ENCODE assay signal across 22 cellular contexts in genomic region chr11:45023065-45023365, GRCh38.
"Had no signal": no experiment of that assay in that cellular context is flagged by ENCODE, and none has a peak within 500 bp of the region (broad histone marks: within the 10 kb centered on the region; RNA-seq: fewer than 3 reads in every experiment).

No MANE protein-coding gene starts in this region.

- H3K9ac ChIP-seq: parathyroid adenoma had no signal

- H3K4me3 ChIP-seq: cardiac muscle cell, right lobe of liver, thoracic aorta, upper lobe of left lung had no signal

- H3K9me3 Mint-ChIP-seq: activated naive CD8-positive, alpha-beta T cell treated with anti-CD3 and anti-CD28 coated beads, Interleukin-2, amount 10 ng/mL, durations not matched to agents 7 days and 5 days; activated T-cell treated with anti-CD3 and anti-CD28 coated beads, Interleukin-2, amount 50 U/mL, for 4 hours; activated T-helper 2 cell treated with anti-CD3 and anti-CD28 coated beads, Interferon-gamma antibody, Interleukin-2, Interleukin-4, amounts not matched to agents 10 μg/mL and 5 μg/mL and 100 μg/mL, durations not matched to agents 14 hours and 24 hours and 36 hours; natural killer cell treated with Interleukin-12 subunit alpha and Interleukin-12 subunit beta and Interleukin-15 and Interleukin-18, amount 100 ng/mL, for 72 hours had no signal

- ATAC-seq: activated T-cell treated with anti-CD3 and anti-CD28 coated beads, Interleukin-2, amount 50 U/mL, for 4 hours; left ventricle myocardium superior; natural killer cell treated with Interleukin-12 subunit alpha and Interleukin-12 subunit beta and Interleukin-15 and Interleukin-18, amount 100 ng/mL, for 72 hours; right lobe of liver had no signal

- H3K79me2 ChIP-seq: parathyroid adenoma had no signal

- H2AFZ ChIP-seq: parathyroid adenoma had no signal

- H3K4me1 ChIP-seq: parathyroid adenoma, right lobe of liver had no signal

- H3K36me3 ChIP-seq: cardiac muscle cell, neutrophil, right lobe of liver, thoracic aorta, upper lobe of left lung, WERI-Rb-1 had no signal

- H3K4me3 Mint-ChIP-seq: activated naive CD8-positive, alpha-beta T cell treated with anti-CD3 and anti-CD28 coated beads, Interleukin-2, amount 10 ng/mL, durations not matched to agents 7 days and 5 days; activated T-cell treated with anti-CD3 and anti-CD28 coated beads, Interleukin-2, amount 50 U/mL, for 4 hours; natural killer cell treated with Interleukin-12 subunit alpha and Interleukin-12 subunit beta and Interleukin-15 and Interleukin-18, amount 100 ng/mL, for 72 hours had no signal

- H3K9me3 ChIP-seq: neutrophil, right lobe of liver, thoracic aorta, upper lobe of left lung had no signal

- H3K27ac Mint-ChIP-seq: activated naive CD8-positive, alpha-beta T cell treated with anti-CD3 and anti-CD28 coated beads, Interleukin-2, amount 10 ng/mL, durations not matched to agents 7 days and 5 days; activated T-helper 2 cell treated with anti-CD3 and anti-CD28 coated beads, Interferon-gamma antibody, Interleukin-2, Interleukin-4, amounts not matched to agents 10 μg/mL and 5 μg/mL and 100 μg/mL, durations not matched to agents 14 hours and 24 hours and 36 hours; natural killer cell treated with Interleukin-12 subunit alpha and Interleukin-12 subunit beta and Interleukin-15 and Interleukin-18, amount 100 ng/mL, for 72 hours had no signal

- DNase-seq: activated CD4-positive, alpha-beta T cell treated with anti-CD3 and anti-CD28 coated beads for 1 hour; activated naive CD4-positive, alpha-beta T cell; activated naive CD8-positive, alpha-beta T cell treated with anti-CD3 and anti-CD28 coated beads, Interleukin-2, amount 10 ng/mL, durations not matched to agents 7 days and 5 days; activated T-cell treated with anti-CD3 and anti-CD28 coated beads, Interleukin-2, amount 50 U/mL, for 4 hours; amygdala; effector CD4-positive, alpha-beta T cell; erythroblast; hippocampal formation; left ventricle myocardium superior; right lobe of liver; small intestine; stimulated activated CD4-positive, alpha-beta T cell treated with anti-CD3 and anti-CD28 coated beads, Interleukin-15, amount 100 ng/mL, for 24 hours; stimulated activated naive CD4-positive, alpha-beta T cell; T-helper 1 cell; upper lobe of left lung; WERI-Rb-1 had no signal

- H3K27ac ChIP-seq: cardiac muscle cell, neutrophil, parathyroid adenoma, right lobe of liver, thoracic aorta, WERI-Rb-1 had no signal

- H3K27me3 ChIP-seq: cardiac muscle cell, neutrophil, right lobe of liver, upper lobe of left lung had no signal

- H3K36me3 Mint-ChIP-seq: activated naive CD8-positive, alpha-beta T cell treated with anti-CD3 and anti-CD28 coated beads, Interleukin-2, amount 10 ng/mL, durations not matched to agents 7 days and 5 days; natural killer cell treated with Interleukin-12 subunit alpha and Interleukin-12 subunit beta and Interleukin-15 and Interleukin-18, amount 100 ng/mL, for 72 hours had no signal
